1 cellular context compared by ENCODE assay signal in genomic region chr10:16436758-16437539, GRCh38.
A peak's percentile ranks its signal among the peaks of the same experiment; 100 is the strongest.
TF ChIP-seq lines count a peak whose summit lies in the region.

Gene PTER (plus strand): TSS chr10:16437010. CDS start chr10:16484385, 47,375 bp downstream.

TF ChIP-seq in K562, 482 proteins besides CTCF, POLR2A, EP300 and RAD21 (continued from another document and continues in another):
- TF ChIP-seq ZNF407 (IDR thresholded peaks at IDR 0.05; ENCODE audit: low read depth): no peak
- TF ChIP-seq MED1 (CRISPR knock-in tag; IDR thresholded peaks at IDR 0.05; ENCODE audit: borderline replicate concordance): no peak
- TF ChIP-seq CEBPZ (IDR thresholded peaks at IDR 0.05; ENCODE audit: borderline replicate concordance, low read depth, low read length): no peak
- TF ChIP-seq NR2C2 (CRISPR knock-in tag; IDR thresholded peaks at IDR 0.05): no peak
- TF ChIP-seq NR2C2 (tag; IDR thresholded peaks at IDR 0.05): peak; percentile 84
- TF ChIP-seq KDM1A (IDR thresholded peaks at IDR 0.05): no peak
- no peak for TF ChIP-seq DIDO1 (tag; IDR thresholded peaks at IDR 0.05; ENCODE audit: low read depth)
- no peak for TF ChIP-seq ZNF239 (CRISPR knock-in tag; IDR thresholded peaks at IDR 0.05)
- TF ChIP-seq CBX3 (IDR thresholded peaks at IDR 0.05; ENCODE audit: borderline replicate concordance in 1 of 2, low read length in 2 of 2): no peak
- TF ChIP-seq ZNF699 (CRISPR knock-in tag; IDR thresholded peaks at IDR 0.05; ENCODE audit: insufficient replicate concordance): no peak
- no peak for TF ChIP-seq NFE2L1 (tag; IDR thresholded peaks at IDR 0.05; ENCODE audit: borderline replicate concordance, low read depth)
- TF ChIP-seq PHF20 (IDR thresholded peaks at IDR 0.05; ENCODE audit: partially characterized antibody): peak; percentile 82
- no peak for TF ChIP-seq YBX1 (IDR thresholded peaks at IDR 0.05)
- TF ChIP-seq ZFX (CRISPR knock-in tag; IDR thresholded peaks at IDR 0.05): peak; percentile 98
- peak; percentile 97 for TF ChIP-seq RBFOX2 (IDR thresholded peaks at IDR 0.05; ENCODE audit: low read depth, low read length)
- TF ChIP-seq PPARD (CRISPR knock-in tag; IDR thresholded peaks at IDR 0.05): no peak
- no peak for TF ChIP-seq NCOR1 (IDR thresholded peaks at IDR 0.05)
- no peak for TF ChIP-seq ZNF639 (CRISPR knock-in tag; conservative IDR thresholded peaks at IDR 0.05 in 1 of 2, IDR thresholded peaks at IDR 0.05 in 1 of 2)
- no peak for TF ChIP-seq RFX7 (CRISPR knock-in tag; IDR thresholded peaks at IDR 0.05)
- no peak for TF ChIP-seq ZNF253 (CRISPR knock-in tag; conservative IDR thresholded peaks at IDR 0.05)
- TF ChIP-seq MCM7 (IDR thresholded peaks at IDR 0.05): no peak
- TF ChIP-seq ERF (CRISPR knock-in tag; IDR thresholded peaks at IDR 0.05): no peak
- no peak for TF ChIP-seq GTF3C2 (IDR thresholded peaks at IDR 0.05; ENCODE audit: borderline replicate concordance, extremely low read depth, insufficient read length)
- TF ChIP-seq BRF1 (IDR thresholded peaks at IDR 0.05; ENCODE audit: borderline replicate concordance, extremely low read depth, insufficient read length): no peak
- no peak for TF ChIP-seq ZHX1 (conservative IDR thresholded peaks at IDR 0.05; ENCODE audit: low read length)
- no peak for TF ChIP-seq ZBTB49 (CRISPR knock-in tag; IDR thresholded peaks at IDR 0.05; ENCODE audit: borderline replicate concordance)
- no peak for TF ChIP-seq SREBF2 (CRISPR knock-in tag; IDR thresholded peaks at IDR 0.05)
- peak; percentile 52 to 78 for TF ChIP-seq E2F6 (IDR thresholded peaks at IDR 0.05; ENCODE audit: borderline replicate concordance in 1 of 2, extremely low read depth in 1 of 2, insufficient read depth in 1 of 2, insufficient read length in 1 of 2, low read depth in 1 of 2, low read length in 1 of 2, poor library complexity in 1 of 2, severe bottlenecking in 1 of 2)
- peak; percentile 41; the same call in 1 of the 2 replicates for TF ChIP-seq CTBP1 (IDR thresholded peaks at IDR 0.05; ENCODE audit: borderline replicate concordance)
- TF ChIP-seq SIN3B (IDR thresholded peaks at IDR 0.05; ENCODE audit: low read depth): no peak
- no peak for TF ChIP-seq ETS2 (tag; IDR thresholded peaks at IDR 0.05; ENCODE audit: borderline replicate concordance, poor library complexity, severe bottlenecking)
- TF ChIP-seq CBFA2T3 (IDR thresholded peaks at IDR 0.05): no peak
- TF ChIP-seq EWSR1 (IDR thresholded peaks at IDR 0.05; ENCODE audit: borderline replicate concordance, low read depth, partially characterized antibody): no peak
- no peak for TF ChIP-seq ZEB2 (IDR thresholded peaks at IDR 0.05)
- TF ChIP-seq EGR1 (conservative IDR thresholded peaks at IDR 0.05): no peak; the same call in 1 of the 2 replicates
- TF ChIP-seq TCF7 (IDR thresholded peaks at IDR 0.05; ENCODE audit: borderline replicate concordance): no peak
- TF ChIP-seq TFAP4 (CRISPR knock-in tag; IDR thresholded peaks at IDR 0.05; ENCODE audit: borderline replicate concordance): peak; percentile 47; the same call in 1 of the 2 replicates
- no peak for TF ChIP-seq ASH1L (IDR thresholded peaks at IDR 0.05; ENCODE audit: borderline replicate concordance, low read depth, partially characterized antibody)
